1 cellular context compared by ENCODE assay signal in genomic region chr6:26216886-26217713, GRCh38.
A peak's percentile ranks its signal among the peaks of the same experiment; 100 is the strongest.
TF ChIP-seq lines count a peak whose summit lies in the region.

No MANE protein-coding gene starts in this region.

TF ChIP-seq in HepG2, 621 proteins besides CTCF, POLR2A, EP300 and RAD21 (continued from another document):
- TF ChIP-seq THRA (CRISPR knock-in tag; IDR thresholded peaks at IDR 0.05; ENCODE audit: borderline replicate concordance) (no peak), E2F5 (CRISPR knock-in tag; conservative IDR thresholded peaks at IDR 0.05) (peak; percentile 21; the same call in 1 of the 2 replicates), ZBTB21 (CRISPR knock-in tag; IDR thresholded peaks at IDR 0.05) (no peak), EHMT2 (IDR thresholded peaks at IDR 0.05; ENCODE audit: borderline replicate concordance, low read depth, low read length) (no peak), ZNF232 (CRISPR knock-in tag; IDR thresholded peaks at IDR 0.05; ENCODE audit: borderline replicate concordance) (0 out of 2 replicates have a peak, but pooled peaks have one; percentile 68), RFX1 (IDR thresholded peaks at IDR 0.05) (no peak), LCORL (IDR thresholded peaks at IDR 0.05) (no peak), LCORL (CRISPR knock-in tag; IDR thresholded peaks at IDR 0.05) (0 out of 2 replicates have a peak, but pooled peaks have one; percentile 9), ZNF883 (CRISPR knock-in tag; IDR thresholded peaks at IDR 0.05; ENCODE audit: not compliant biosample characterization) (peak; percentile 16), MIER3 (CRISPR knock-in tag; IDR thresholded peaks at IDR 0.05; ENCODE audit: borderline replicate concordance) (peak; percentile 63; the same call in 1 of the 2 replicates), MAF1 (CRISPR knock-in tag; IDR thresholded peaks at IDR 0.05; ENCODE audit: borderline replicate concordance) (no peak), DRAP1 (CRISPR knock-in tag; IDR thresholded peaks at IDR 0.05) (peak; percentile 98), ATF7-NPFF (CRISPR knock-in tag; IDR thresholded peaks at IDR 0.05; ENCODE audit: low read depth) (peak; percentile 76), SRY (CRISPR knock-in tag; IDR thresholded peaks at IDR 0.05) (peak; percentile 90), ZNF562 (CRISPR knock-in tag; IDR thresholded peaks at IDR 0.05; ENCODE audit: borderline replicate concordance) (no peak)
- TF ChIP-seq, protein P1, sequence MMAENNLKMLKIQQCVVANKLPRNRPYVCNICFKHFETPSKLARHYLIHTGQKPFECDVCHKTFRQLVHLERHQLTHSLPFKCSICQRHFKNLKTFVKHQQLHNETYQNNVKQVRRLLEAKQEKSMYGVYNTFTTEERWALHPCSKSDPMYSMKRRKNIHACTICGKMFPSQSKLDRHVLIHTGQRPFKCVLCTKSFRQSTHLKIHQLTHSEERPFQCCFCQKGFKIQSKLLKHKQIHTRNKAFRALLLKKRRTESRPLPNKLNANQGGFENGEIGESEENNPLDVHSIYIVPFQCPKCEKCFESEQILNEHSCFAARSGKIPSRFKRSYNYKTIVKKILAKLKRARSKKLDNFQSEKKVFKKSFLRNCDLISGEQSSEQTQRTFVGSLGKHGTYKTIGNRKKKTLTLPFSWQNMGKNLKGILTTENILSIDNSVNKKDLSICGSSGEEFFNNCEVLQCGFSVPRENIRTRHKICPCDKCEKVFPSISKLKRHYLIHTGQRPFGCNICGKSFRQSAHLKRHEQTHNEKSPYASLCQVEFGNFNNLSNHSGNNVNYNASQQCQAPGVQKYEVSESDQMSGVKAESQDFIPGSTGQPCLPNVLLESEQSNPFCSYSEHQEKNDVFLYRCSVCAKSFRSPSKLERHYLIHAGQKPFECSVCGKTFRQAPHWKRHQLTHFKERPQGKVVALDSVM (CRISPR knock-in tag; IDR thresholded peaks at IDR 0.05), result no peak; the same call in 1 of the 2 replicates
- TF ChIP-seq, protein P2, sequence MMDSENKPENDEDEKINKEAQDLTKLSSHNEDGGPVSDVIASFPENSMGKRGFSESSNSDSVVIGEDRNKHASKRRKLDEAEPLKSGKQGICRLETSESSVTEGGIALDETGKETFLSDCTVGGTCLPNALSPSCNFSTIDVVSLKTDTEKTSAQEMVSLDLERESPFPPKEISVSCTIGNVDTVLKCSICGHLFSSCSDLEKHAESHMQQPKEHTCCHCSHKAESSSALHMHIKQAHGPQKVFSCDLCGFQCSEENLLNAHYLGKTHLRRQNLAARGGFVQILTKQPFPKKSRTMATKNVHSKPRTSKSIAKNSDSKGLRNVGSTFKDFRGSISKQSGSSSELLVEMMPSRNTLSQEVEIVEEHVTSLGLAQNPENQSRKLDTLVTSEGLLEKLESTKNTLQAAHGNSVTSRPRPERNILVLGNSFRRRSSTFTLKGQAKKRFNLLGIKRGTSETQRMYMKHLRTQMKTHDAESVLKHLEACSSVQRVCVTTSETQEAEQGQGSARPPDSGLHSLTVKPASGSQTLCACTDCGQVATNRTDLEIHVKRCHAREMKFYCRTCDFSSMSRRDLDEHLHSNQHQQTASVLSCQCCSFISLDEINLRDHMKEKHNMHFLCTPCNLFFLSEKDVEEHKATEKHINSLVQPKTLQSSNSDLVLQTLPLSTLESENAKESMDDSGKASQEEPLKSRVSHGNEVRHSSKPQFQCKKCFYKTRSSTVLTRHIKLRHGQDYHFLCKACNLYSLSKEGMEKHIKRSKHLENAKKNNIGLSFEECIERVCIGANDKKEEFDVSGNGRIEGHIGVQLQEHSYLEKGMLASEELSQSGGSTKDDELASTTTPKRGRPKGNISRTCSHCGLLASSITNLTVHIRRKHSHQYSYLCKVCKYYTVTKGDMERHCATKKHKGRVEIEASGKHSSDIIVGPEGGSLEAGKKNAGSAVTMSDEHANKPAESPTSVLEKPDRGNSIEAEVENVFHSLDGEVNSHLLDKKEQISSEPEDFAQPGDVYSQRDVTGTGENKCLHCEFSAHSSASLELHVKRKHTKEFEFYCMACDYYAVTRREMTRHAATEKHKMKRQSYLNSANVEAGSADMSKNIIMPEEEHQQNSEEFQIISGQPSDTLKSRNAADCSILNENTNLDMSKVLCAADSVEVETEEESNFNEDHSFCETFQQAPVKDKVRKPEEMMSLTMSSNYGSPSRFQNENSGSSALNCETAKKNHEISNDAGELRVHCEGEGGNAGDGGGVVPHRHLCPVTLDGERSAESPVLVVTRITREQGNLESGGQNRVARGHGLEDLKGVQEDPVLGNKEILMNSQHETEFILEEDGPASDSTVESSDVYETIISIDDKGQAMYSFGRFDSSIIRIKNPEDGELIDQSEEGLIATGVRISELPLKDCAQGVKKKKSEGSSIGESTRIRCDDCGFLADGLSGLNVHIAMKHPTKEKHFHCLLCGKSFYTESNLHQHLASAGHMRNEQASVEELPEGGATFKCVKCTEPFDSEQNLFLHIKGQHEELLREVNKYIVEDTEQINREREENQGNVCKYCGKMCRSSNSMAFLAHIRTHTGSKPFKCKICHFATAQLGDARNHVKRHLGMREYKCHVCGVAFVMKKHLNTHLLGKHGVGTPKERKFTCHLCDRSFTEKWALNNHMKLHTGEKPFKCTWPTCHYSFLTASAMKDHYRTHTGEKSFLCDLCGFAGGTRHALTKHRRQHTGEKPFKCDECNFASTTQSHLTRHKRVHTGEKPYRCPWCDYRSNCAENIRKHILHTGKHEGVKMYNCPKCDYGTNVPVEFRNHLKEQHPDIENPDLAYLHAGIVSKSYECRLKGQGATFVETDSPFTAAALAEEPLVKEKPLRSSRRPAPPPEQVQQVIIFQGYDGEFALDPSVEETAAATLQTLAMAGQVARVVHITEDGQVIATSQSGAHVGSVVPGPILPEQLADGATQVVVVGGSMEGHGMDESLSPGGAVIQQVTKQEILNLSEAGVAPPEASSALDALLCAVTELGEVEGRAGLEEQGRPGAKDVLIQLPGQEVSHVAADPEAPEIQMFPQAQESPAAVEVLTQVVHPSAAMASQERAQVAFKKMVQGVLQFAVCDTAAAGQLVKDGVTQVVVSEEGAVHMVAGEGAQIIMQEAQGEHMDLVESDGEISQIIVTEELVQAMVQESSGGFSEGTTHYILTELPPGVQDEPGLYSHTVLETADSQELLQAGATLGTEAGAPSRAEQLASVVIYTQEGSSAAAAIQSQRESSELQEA (CRISPR knock-in tag; IDR thresholded peaks at IDR 0.05; ENCODE audit: not compliant biosample characterization), result peak; percentile 19
